ENCODE assay signal across 8 cellular contexts in genomic region chr19:3608079-3608641, GRCh38. TPM values are rescaled to one million over a fixed set of nuclear protein-coding genes. Genes with fewer than 3 reads are reported as not detected.
DNase-seq lines count a peak whose midpoint lies in the region; ATAC-seq and TF ChIP-seq lines count a peak whose summit lies in the region.
"Had no signal": no experiment of that assay in that cellular context is flagged by ENCODE, and none has a peak within 500 bp of the region (broad histone marks: within the 10 kb centered on the region; RNA-seq: fewer than 3 reads in every experiment).

No MANE protein-coding gene starts in this region.

- H3K4me3 ChIP-seq in right cardiac atrium (ENCODE audit: low read length): no peak overlapping the region
- peak overlapping the region; percentile 64 for H3K4me3 ChIP-seq in fibroblast of villous mesenchyme (ENCODE audit: low read depth, low read length)
- no peak overlapping the region for H3K4me3 ChIP-seq in uterus
- peak overlapping the region in 1 of 3 donors; percentile 76 for H3K4me3 ChIP-seq in breast epithelium
- H3K4me3 ChIP-seq: SK-N-MC had no signal

- 33% methylated on average over 3 of the region's 3 CpGs for WGBS in right cardiac atrium

- no peaks in the 10 kb centered on the region for H3K36me3 ChIP-seq in uterus
- peaks cover 4% of the 10 kb centered on the region for H3K36me3 ChIP-seq in breast epithelium

- TF ChIP-seq POLR2A in uterus (IDR thresholded peaks at IDR 0.05): no peak
- no peak for TF ChIP-seq POLR2A in breast epithelium (IDR thresholded peaks at IDR 0.05)

- H3K4me1 ChIP-seq in right cardiac atrium (ENCODE audit: control insufficient read depth, insufficient read depth, low read length) (peaks cover 3% of the 10 kb centered on the region), uterus (peaks cover 0 to 14% of the 10 kb centered on the region in 2 donors), breast epithelium (peaks cover 0 to 7% of the 10 kb centered on the region in 2 donors)

- H3K27me3 ChIP-seq in right cardiac atrium (ENCODE audit: control insufficient read depth, insufficient read depth) (no peaks in the 10 kb centered on the region), uterus (no peaks in the 10 kb centered on the region), breast epithelium (no peaks in the 10 kb centered on the region)

- intact Hi-C loops in right cardiac atrium (cut with DNase I) (no loop called here), left cardiac atrium (cut with DNase I) (no loop called here), uterus (cut with DNase I; ENCODE audit: low total_unique reads) (no loop called here), breast epithelium (cut with DNase I; ENCODE audit: low total_unique reads) (no loop called here)

- TF ChIP-seq CTCF in fibroblast of villous mesenchyme (IDR thresholded peaks at IDR 0.05; ENCODE audit: insufficient read depth, low read depth, low read length): no peak
- no peak for TF ChIP-seq CTCF in uterus (IDR thresholded peaks at IDR 0.05)
- TF ChIP-seq CTCF in breast epithelium (IDR thresholded peaks at IDR 0.05): no peak

- no peaks in the 10 kb centered on the region for H3K9me3 ChIP-seq in right cardiac atrium (ENCODE audit: control insufficient read depth, low read length)
- no peaks in the 10 kb centered on the region for H3K9me3 ChIP-seq in uterus
- no peaks in the 10 kb centered on the region for H3K9me3 ChIP-seq in breast epithelium

- H3K27ac ChIP-seq in right cardiac atrium (ENCODE audit: low read length) (peak overlapping the region; percentile 53), uterus (peak overlapping the region; percentile 71 to 82), breast epithelium (peak overlapping the region in 1 of 2 donors; percentile 73)
- H3K27ac ChIP-seq: SK-N-MC had no signal

- no peak for DNase-seq in right cardiac atrium
- no peak for DNase-seq in left cardiac atrium
- no peak for DNase-seq in fibroblast of villous mesenchyme (ENCODE audit: low read depth)
- no peak for DNase-seq in uterus
- DNase-seq in breast epithelium (ENCODE audit: low spot score in 2 of 2): no peak
- no peak for DNase-seq in amniotic stem cell (lab: John Stamatoyannopoulos, UW)
- DNase-seq: hippocampal formation had no signal

- ATAC-seq in right cardiac atrium: no peak
- ATAC-seq in left cardiac atrium: no peak

RNA-seq across cellular contexts. Expression of gene TBXA2R, which starts 1.5 kb away (rescaled TPM):
- total RNA-seq in right cardiac atrium (1 to 10 TPM; 1.3 to 2.2 (median 2.0) TPM), left cardiac atrium (1 to 10 TPM; 2.3 to 3.7 TPM), fibroblast of villous mesenchyme (4.3 and 4.8 TPM in 2 replicates), uterus (1 to 10 TPM in 2 of 4 donors, not detected in 2; 2.6 to 7.3 TPM), breast epithelium (under 1 TPM; 0.32 to 0.44 (median 0.33) TPM)
- 1.8 TPM for polyA plus RNA-seq in right cardiac atrium

RNA-seq across cellular contexts. Expression of gene CACTIN, which starts 18.4 kb away (rescaled TPM):
- total RNA-seq in right cardiac atrium (10 to 100 TPM; 13.8 to 17.8 (median 14.4) TPM), left cardiac atrium (10 to 100 TPM; 12.5 to 12.9 TPM), fibroblast of villous mesenchyme (17.7 and 24.8 TPM in 2 replicates), uterus (10 to 100 TPM in 3 of 4 donors, 1 to 10 TPM in 1; 6.8 to 28.4 (median 20.7) TPM), breast epithelium (10 to 100 TPM; 21.8 to 30.5 (median 27.5) TPM)
- 13.5 TPM for polyA plus RNA-seq in right cardiac atrium

RNA-seq across cellular contexts. Expression of gene GIPC3, which starts 22.9 kb away (rescaled TPM):
- 1 to 10 TPM in 2 of 4 donors, under 1 TPM in 2; 0.89 to 2.1 (median 1.2) TPM for total RNA-seq in right cardiac atrium
- 1.2 TPM for polyA plus RNA-seq in right cardiac atrium
- total RNA-seq in left cardiac atrium: 1 to 10 TPM; 1.5 to 1.6 TPM
- total RNA-seq in fibroblast of villous mesenchyme: 0.32 and 0.43 TPM in 2 replicates
- 1 to 10 TPM in 1 of 4 donors, under 1 TPM in 1, not detected in 2; 0.07 to 4.0 TPM for total RNA-seq in uterus
- total RNA-seq in breast epithelium: under 1 TPM; 0.29 to 0.66 (median 0.64) TPM

RNA-seq across cellular contexts. Expression of gene HMG20B, which starts 35.4 kb away (rescaled TPM):
- total RNA-seq in right cardiac atrium (10 to 100 TPM; 35.7 to 46.0 (median 36.2) TPM), left cardiac atrium (10 to 100 TPM; 34.8 to 42.0 TPM), fibroblast of villous mesenchyme (72.5 and 124 TPM in 2 replicates), uterus (100 to 1,000 TPM in 1 of 4 donors, 10 to 100 TPM in 3; 52.9 to 232 (median 63.6) TPM), breast epithelium (100 to 1,000 TPM; 120 to 142 (median 127) TPM)
- 50.5 TPM for polyA plus RNA-seq in right cardiac atrium

RNA-seq across cellular contexts. Expression of gene MFSD12, which starts 50.8 kb away (rescaled TPM):
- 10 to 100 TPM; 20.6 to 31.7 (median 29.6) TPM for total RNA-seq in right cardiac atrium
- polyA plus RNA-seq in right cardiac atrium: 21.3 TPM
- total RNA-seq in left cardiac atrium: 10 to 100 TPM; 29.8 to 40.4 TPM
- total RNA-seq in fibroblast of villous mesenchyme: 137 and 139 TPM in 2 replicates
- total RNA-seq in uterus: 10 to 100 TPM in 3 of 4 donors, under 1 TPM in 1; 0.59 to 44.9 (median 38.9) TPM
- total RNA-seq in breast epithelium: 10 to 100 TPM; 44.5 to 50.9 (median 44.9) TPM
